Comparison of ENCODE assay signal across 18 cellular contexts in the genomic region with DNA sequence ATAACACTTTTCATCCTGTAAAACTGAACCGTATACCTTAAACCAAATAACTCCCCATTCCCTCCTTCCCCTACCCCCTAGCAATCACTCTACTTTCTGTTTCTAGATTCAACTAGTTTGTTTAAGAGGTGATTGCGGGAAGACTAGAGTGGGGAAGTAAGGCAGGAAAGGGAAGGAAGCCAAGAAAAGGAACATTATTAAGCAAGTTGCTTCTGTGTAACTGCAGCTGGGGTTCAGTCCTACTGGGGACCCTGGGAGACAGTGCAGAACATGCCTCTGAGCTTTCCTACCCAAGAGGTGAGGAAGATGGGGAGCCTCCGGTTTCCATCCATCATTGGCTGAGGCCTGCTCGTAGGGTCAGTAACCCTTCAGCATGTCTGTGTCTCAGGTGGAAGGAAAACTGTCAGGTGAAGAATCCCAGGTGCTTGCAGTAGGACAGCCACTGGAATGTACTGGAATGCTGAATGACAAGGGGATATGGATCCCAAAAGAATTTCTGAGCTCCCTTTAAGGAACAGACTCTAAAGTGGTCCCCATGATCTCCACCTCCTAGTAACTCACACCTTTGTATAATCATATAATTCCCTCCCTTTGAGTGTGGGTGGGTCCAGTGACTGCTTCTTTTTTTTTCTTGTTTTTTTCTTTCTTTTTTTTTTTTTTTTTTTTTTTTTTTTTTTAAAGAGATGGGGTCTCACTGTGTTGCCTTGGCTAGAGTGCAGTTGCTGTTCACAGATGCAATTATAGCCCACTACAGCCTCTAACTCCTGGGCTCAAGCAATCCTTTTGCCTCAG. TPM values are rescaled to one million over a fixed set of nuclear protein-coding genes. Genes with fewer than 3 reads are reported as not detected.
DNase-seq lines count a peak whose midpoint lies in the region; ATAC-seq and TF ChIP-seq lines count a peak whose summit lies in the region.
"Had no signal": no experiment of that assay in that cellular context is flagged by ENCODE, and none has a peak within 500 bp of the region (broad histone marks: within the 10 kb centered on the region; RNA-seq: fewer than 3 reads in every experiment).

No MANE protein-coding gene starts in this region.

- H3K27ac ChIP-seq in ACC112 (ENCODE audit: low read depth, low read length) (peak overlapping the region; percentile 62), esophagus (ENCODE audit: low read depth in 2 of 2, low read length in 1 of 2) (peak overlapping the region; percentile 69 to 84), neutrophil (peak overlapping the region; percentile 100)

- ATAC-seq in HG02642 (IDR thresholded peaks at IDR 0.05; ENCODE audit: poor library complexity, unreplicated experiment), result no peak
- no peak for ATAC-seq in effector memory CD8-positive, alpha-beta T cell (replicated peaks)
- ATAC-seq: GM12878 had no signal

- no peaks in the 10 kb centered on the region for H3K36me3 Mint-ChIP-seq in effector memory CD8-positive, alpha-beta T cell (ENCODE audit: insufficient read depth)

- no peaks in the 10 kb centered on the region for H3K9me3 Mint-ChIP-seq in effector memory CD8-positive, alpha-beta T cell
- H3K9me3 Mint-ChIP-seq: activated CD4-positive, alpha-beta memory T cell treated with anti-CD3 and anti-CD28 coated beads, Interleukin-2, amount 10 ng/mL, durations not matched to agents 7 days and 5 days; nephron had no signal

- DNase-seq in NOMO-1 treated with DMSO at 0.1 percent for 48 hours (lab: John Stamatoyannopoulos, UW; ENCODE audit: unreplicated experiment) (peak; percentile 34), activated gamma-delta T cell treated with Interleukin-2 at 50 U/mL for 16 hours (no peak), NCI-H1930 (lab: John Stamatoyannopoulos, UW) (no peak)
- no peak for DNase-seq in effector memory CD8-positive, alpha-beta T cell
- DNase-seq: activated CD4-positive, alpha-beta memory T cell treated with anti-CD3 and anti-CD28 coated beads, Interleukin-2, amount 10 ng/mL, durations not matched to agents 7 days and 5 days; activated naive CD4-positive, alpha-beta T cell; DMS79; NCI-H146; NK-92 treated with Interleukin-12 subunit alpha and Interleukin-12 subunit beta, amount 100 ng/mL, for 24 hours; stimulated activated CD4-positive, alpha-beta T cell treated with anti-CD3 and anti-CD28 coated beads, Interleukin-12 subunit alpha, Interleukin-12 subunit beta, amount 100 ng/mL, for 4 hours; T-helper 2 cell had no signal

- H3K4me3 ChIP-seq in ACC112 (ENCODE audit: low read depth, low read length), result no peak overlapping the region
- no peak overlapping the region for H3K4me3 ChIP-seq in esophagus (ENCODE audit: low read depth in 1 of 2, low read length in 2 of 2)
- H3K4me3 ChIP-seq in neutrophil (ENCODE audit: low read depth in 1 of 2, low read length in 1 of 2), result peak overlapping the region; percentile 60 to 64
- H3K4me3 ChIP-seq: GM12878, HAP-1 had no signal

- no peaks in the 10 kb centered on the region for H3K27me3 Mint-ChIP-seq in effector memory CD8-positive, alpha-beta T cell
- H3K27me3 Mint-ChIP-seq: activated CD4-positive, alpha-beta memory T cell treated with anti-CD3 and anti-CD28 coated beads, Interleukin-2, amount 10 ng/mL, durations not matched to agents 7 days and 5 days had no signal

- H3K4me1 Mint-ChIP-seq in effector memory CD8-positive, alpha-beta T cell (ENCODE audit: low read depth in 2 of 2), result no peaks in the 10 kb centered on the region
- H3K4me1 Mint-ChIP-seq: activated CD4-positive, alpha-beta memory T cell treated with anti-CD3 and anti-CD28 coated beads, Interleukin-2, amount 10 ng/mL, durations not matched to agents 7 days and 5 days had no signal

- H3K79me2 ChIP-seq in ACC112 (ENCODE audit: control insufficient read depth, insufficient read depth, low read length, unreplicated experiment), result no peaks in the 10 kb centered on the region

- peaks cover 5% of the 10 kb centered on the region for H3K4me1 ChIP-seq in ACC112 (ENCODE audit: control insufficient read depth, insufficient read depth, low read length, unreplicated experiment)
- H3K4me1 ChIP-seq in esophagus (ENCODE audit: control insufficient read depth in 2 of 2, insufficient read depth in 2 of 2, low read length in 1 of 2), result no peaks in the 10 kb centered on the region
- peaks cover 82 to 86% of the 10 kb centered on the region in 2 experiments for H3K4me1 ChIP-seq in neutrophil (ENCODE audit: control insufficient read depth in 1 of 2, insufficient read depth in 1 of 2, low read depth in 1 of 2, low read length in 1 of 2)
- H3K4me1 ChIP-seq: HAP-1 had no signal

- 90% methylated on average over 4 of the region's 4 CpGs for WGBS in esophagus, 2 donors

- peak overlapping the region; percentile 98 for H2AFZ ChIP-seq in ACC112 (ENCODE audit: low read length, unreplicated experiment)

- no peaks in the 10 kb centered on the region for H3K36me3 ChIP-seq in ACC112 (ENCODE audit: insufficient read depth, low read length)
- H3K36me3 ChIP-seq in esophagus (ENCODE audit: control insufficient read depth in 2 of 2, insufficient read depth in 2 of 2, low read length in 1 of 2), result no peaks in the 10 kb centered on the region
- no peaks in the 10 kb centered on the region for H3K36me3 ChIP-seq in neutrophil
- H3K36me3 ChIP-seq: HAP-1 had no signal

- peak; percentile 58 for TF ChIP-seq CTCF in neutrophil (IDR thresholded peaks at IDR 0.05)

- H3K27me3 ChIP-seq in ACC112 (ENCODE audit: insufficient read depth, low read length) (no peaks in the 10 kb centered on the region), esophagus (ENCODE audit: control insufficient read depth in 1 of 2, insufficient read depth in 2 of 2, low read length in 2 of 2) (no peaks in the 10 kb centered on the region), neutrophil (no peaks in the 10 kb centered on the region)

- H3K4me3 Mint-ChIP-seq in effector memory CD8-positive, alpha-beta T cell, result no peak overlapping the region
- H3K4me3 Mint-ChIP-seq: activated CD4-positive, alpha-beta memory T cell treated with anti-CD3 and anti-CD28 coated beads, Interleukin-2, amount 10 ng/mL, durations not matched to agents 7 days and 5 days; nephron had no signal

- H3K9me3 ChIP-seq in esophagus (ENCODE audit: control insufficient read depth in 2 of 2, insufficient read depth in 1 of 2, low read depth in 1 of 2, low read length in 1 of 2) (no peaks in the 10 kb centered on the region), neutrophil (no peaks in the 10 kb centered on the region)
- H3K9me3 ChIP-seq: HAP-1 had no signal

- H3K27ac Mint-ChIP-seq in effector memory CD8-positive, alpha-beta T cell, result no peak overlapping the region
- H3K27ac Mint-ChIP-seq: activated CD4-positive, alpha-beta memory T cell treated with anti-CD3 and anti-CD28 coated beads, Interleukin-2, amount 10 ng/mL, durations not matched to agents 7 days and 5 days; nephron had no signal

RNA-seq across cellular contexts. Expression of a gene that starts 28.7 kb away (rescaled TPM):
- 1,000 to 10,000 TPM in 1 of 2 donors, 100 to 1,000 TPM in 1; 679 to 1,046 TPM for polyA plus RNA-seq in esophagus

RNA-seq across cellular contexts. Expression of a gene that starts 34.7 kb away (rescaled TPM):
- polyA plus RNA-seq in esophagus, result 1 to 10 TPM; 3.3 to 6.1 TPM

Comparison
In these comparisons a context has a peak if more than half of its experiments do, and no peak if none do; other contexts are left out.
1. H3K4me3 ChIP-seq: peak in neutrophil (2 of 2); none in ACC112 (single experiment) and esophagus (0 of 2).
2. Peak in every context shown above with its lines, with median percentiles within 50 percentile points of each other: H3K27ac ChIP-seq.